8 cellular contexts compared by ENCODE assay signal in the genomic region with DNA sequence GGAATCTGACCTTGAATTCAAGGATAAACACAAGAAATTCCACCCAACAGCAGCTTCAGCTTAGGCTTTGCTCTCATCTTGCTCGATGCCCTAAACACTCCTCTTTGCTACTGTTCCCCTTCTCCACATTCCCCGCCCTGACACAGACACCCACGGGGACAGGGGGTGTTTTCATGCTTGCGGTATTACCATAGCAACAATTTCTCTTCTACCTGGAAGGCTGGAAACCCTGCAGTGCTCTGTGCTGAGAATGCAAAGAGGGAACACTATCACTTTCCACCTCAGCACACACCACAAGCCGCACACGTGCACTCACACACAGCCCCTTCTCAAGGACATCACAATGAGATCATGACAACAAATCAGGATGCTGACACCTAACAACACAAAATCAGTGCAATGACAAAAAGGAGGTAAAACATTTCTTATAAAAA.
DNase-seq lines count a peak whose midpoint lies in the region; ATAC-seq and TF ChIP-seq lines count a peak whose summit lies in the region.

No MANE protein-coding gene starts in this region.

- H3K36me3 ChIP-seq in breast epithelium (no peaks in the 10 kb centered on the region), right atrium auricular region (no peaks in the 10 kb centered on the region)

- no peaks in the 10 kb centered on the region for H3K9me3 ChIP-seq in breast epithelium
- H3K9me3 ChIP-seq in right atrium auricular region = no peaks in the 10 kb centered on the region

- ATAC-seq in HG03457 (IDR thresholded peaks at IDR 0.05; ENCODE audit: unreplicated experiment) (peak; percentile 48), SK-N-SH treated with all-trans-retinoic acid at 6 μM for 48 hours (no peak), omental fat pad (ENCODE audit: low FRiP score) (no peak)

- H3K27me3 ChIP-seq in breast epithelium (no peaks in the 10 kb centered on the region), right atrium auricular region (no peaks in the 10 kb centered on the region)

- intact Hi-C loops in breast epithelium (cut with DNase I; ENCODE audit: low total_unique reads) = no loop called here
- intact Hi-C loops in MCF 10A (cut with micrococcal nuclease) = loop anchor here (5.0 kb wide), 1 partner anchor 33 kb away; no protein-coding TSS in a partner anchor

- H3K36me3 Mint-ChIP-seq in MCF 10A (ENCODE audit: insufficient read depth, unreplicated experiment) = peaks cover 23% of the 10 kb centered on the region

- TF ChIP-seq POLR2A in breast epithelium (IDR thresholded peaks at IDR 0.05) = no peak

- no peak overlapping the region for H3K27ac Mint-ChIP-seq in MCF 10A (ENCODE audit: low read depth, unreplicated experiment)

- H3K4me1 ChIP-seq in breast epithelium (no peaks in the 10 kb centered on the region), right atrium auricular region (peaks cover 0 to 89% of the 10 kb centered on the region in 2 donors)

- H3K9me3 Mint-ChIP-seq in MCF 10A (ENCODE audit: unreplicated experiment) = no peaks in the 10 kb centered on the region

- BruUV-seq in MCF 10A (replicated peaks; lab: Mats Ljungman, UMichigan) = no TSS peak

- H3K27ac ChIP-seq in breast epithelium (peak overlapping the region; percentile 12 to 41), right atrium auricular region (peak overlapping the region; percentile 87 to 93)

- peaks cover 37% of the 10 kb centered on the region for H3K4me1 Mint-ChIP-seq in MCF 10A (ENCODE audit: insufficient read depth, unreplicated experiment)

- H3K4me3 ChIP-seq in breast epithelium = no peak overlapping the region
- no peak overlapping the region for H3K4me3 ChIP-seq in right atrium auricular region

- no peaks in the 10 kb centered on the region for H3K27me3 Mint-ChIP-seq in MCF 10A (ENCODE audit: insufficient read depth, unreplicated experiment)

- H3K4me3 Mint-ChIP-seq in MCF 10A (ENCODE audit: unreplicated experiment) = no peak overlapping the region

- POLR2A ChIA-PET in MCF 10A (lab: Yijun Ruan, JAX) = interaction anchor here (5.8 kb wide), 1 partner anchor 7 kb away, joined by 92 read pairs; no protein-coding TSS in a partner anchor

- peak in 1 of 2 donors; percentile 57 for DNase-seq in breast epithelium (ENCODE audit: low spot score in 2 of 2)
- no peak for DNase-seq in MCF 10A (ENCODE audit: unreplicated experiment)
- DNase-seq in activated CD8-positive, alpha-beta memory T cell treated with anti-CD3 and anti-CD28 coated beads, Interleukin-2, amount 50 U/mL, for 48 hours = peak; percentile 76
- DNase-seq in right atrium auricular region (ENCODE audit: low spot score) = no peak
- DNase-seq in stimulated activated CD4-positive, alpha-beta T cell treated with anti-CD3 and anti-CD28 coated beads, TNF-alpha, amount 100 ng/mL, for 4 hours (ENCODE audit: low read depth in 3 of 3) = peak in 2 of 3 experiments; percentile 62 to 64
- no peak for DNase-seq in omental fat pad (ENCODE audit: low spot score)

- CTCF ChIA-PET in MCF 10A (lab: Yijun Ruan, JAX) = interaction anchor here (1.3 to 3.3 kb wide), 3 partner anchors 21 to 206 kb away, joined by 3 to 24 read pairs (median 5); no protein-coding TSS in a partner anchor

- TF ChIP-seq CTCF in breast epithelium (IDR thresholded peaks at IDR 0.05) (no peak), MCF 10A (IDR thresholded peaks at IDR 0.05; ENCODE audit: unreplicated experiment) (no peak), right atrium auricular region (IDR thresholded peaks at IDR 0.05) (no peak), omental fat pad (IDR thresholded peaks at IDR 0.05) (no peak)

TF ChIP-seq in SK-N-SH treated with all-trans-retinoic acid at 6 μM for 48 hours, 23 proteins besides CTCF, POLR2A, EP300 and RAD21:
- no peak for TF ChIP-seq PATZ1 (CRISPR knock-in tag; IDR thresholded peaks at IDR 0.05; ENCODE audit: borderline replicate concordance)
- TF ChIP-seq ZNF565 (CRISPR knock-in tag; conservative IDR thresholded peaks at IDR 0.05; ENCODE audit: low read depth) = no peak
- TF ChIP-seq ZNF70 (CRISPR knock-in tag; IDR thresholded peaks at IDR 0.05) = no peak
- TF ChIP-seq, protein P1, sequence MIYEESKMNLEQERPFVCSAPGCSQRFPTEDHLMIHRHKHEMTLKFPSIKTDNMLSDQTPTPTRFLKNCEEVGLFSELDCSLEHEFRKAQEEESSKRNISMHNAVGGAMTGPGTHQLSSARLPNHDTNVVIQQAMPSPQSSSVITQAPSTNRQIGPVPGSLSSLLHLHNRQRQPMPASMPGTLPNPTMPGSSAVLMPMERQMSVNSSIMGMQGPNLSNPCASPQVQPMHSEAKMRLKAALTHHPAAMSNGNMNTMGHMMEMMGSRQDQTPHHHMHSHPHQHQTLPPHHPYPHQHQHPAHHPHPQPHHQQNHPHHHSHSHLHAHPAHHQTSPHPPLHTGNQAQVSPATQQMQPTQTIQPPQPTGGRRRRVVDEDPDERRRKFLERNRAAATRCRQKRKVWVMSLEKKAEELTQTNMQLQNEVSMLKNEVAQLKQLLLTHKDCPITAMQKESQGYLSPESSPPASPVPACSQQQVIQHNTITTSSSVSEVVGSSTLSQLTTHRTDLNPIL (CRISPR knock-in tag; IDR thresholded peaks at IDR 0.05; ENCODE audit: low read depth) = no peak
- TF ChIP-seq RARB (CRISPR knock-in tag; IDR thresholded peaks at IDR 0.05) = no peak
- no peak for TF ChIP-seq ZFP3 (CRISPR knock-in tag; IDR thresholded peaks at IDR 0.05)
- no peak for TF ChIP-seq TCF4 (CRISPR knock-in tag; IDR thresholded peaks at IDR 0.05; ENCODE audit: borderline replicate concordance)
- no peak for TF ChIP-seq ZC3H10 (CRISPR knock-in tag; IDR thresholded peaks at IDR 0.05)
- TF ChIP-seq BACH2 (CRISPR knock-in tag; IDR thresholded peaks at IDR 0.05; ENCODE audit: borderline replicate concordance) = no peak
- no peak for TF ChIP-seq TOX (CRISPR knock-in tag; IDR thresholded peaks at IDR 0.05; ENCODE audit: borderline replicate concordance)
- TF ChIP-seq ESRRG (CRISPR knock-in tag; IDR thresholded peaks at IDR 0.05) = no peak

Comparison
In these comparisons a context has a peak if more than half of its experiments do, and no peak if none do; other contexts are left out.
1. DNase-seq: peak in activated CD8-positive, alpha-beta memory T cell treated with anti-CD3 and anti-CD28 coated beads, Interleukin-2, amount 50 U/mL, for 48 hours (single experiment) and stimulated activated CD4-positive, alpha-beta T cell treated with anti-CD3 and anti-CD28 coated beads, TNF-alpha, amount 100 ng/mL, for 4 hours (2 of 3); none in MCF 10A (single experiment), right atrium auricular region (single experiment) and omental fat pad (single experiment).